In genomic region chr12:57560516-57560915, GRCh38 we compare ENCODE assay signal across 7 cellular contexts.
"Had no signal": no experiment of that assay in that cellular context is flagged by ENCODE, and none has a peak within 500 bp of the region (broad histone marks: within the 10 kb centered on the region; RNA-seq: fewer than 3 reads in every experiment).

No MANE protein-coding gene starts in this region.

- DNase-seq: GOT3, H7, H9 had no signal

- ATAC-seq: GM23338 had no signal

- H3K9ac ChIP-seq: GM23248 had no signal

- H3K27ac ChIP-seq: GM23248 had no signal

- H3K4me3 Mint-ChIP-seq: GM23338, H9, HFFc6 had no signal

- H3K27ac Mint-ChIP-seq: GM23338, HFFc6 had no signal

- H3K4me3 ChIP-seq: GM23248, GM23338, HAP-1 had no signal

- H2AFZ ChIP-seq: GM23248, GM23338 had no signal

- H3K36me3 ChIP-seq: HAP-1 had no signal

- H3K4me2 ChIP-seq: GM23338 had no signal

- H3K9me3 Mint-ChIP-seq: GM23338, H9, HFFc6 had no signal

- H3K9me3 ChIP-seq: HAP-1 had no signal

- H3K4me1 ChIP-seq: HAP-1 had no signal
